Comparison of ENCODE assay signal across 3 cellular contexts in genomic region chr3:158659454-158660237, GRCh38.
TF ChIP-seq lines count a peak whose summit lies in the region.

No MANE protein-coding gene starts in this region.

TF ChIP-seq in Ishikawa, 13 proteins besides CTCF, POLR2A, EP300 and RAD21 (continued from another document):
- TF ChIP-seq REST (IDR thresholded peaks at IDR 0.05; ENCODE audit: low read depth) (no peak), CEBPB (IDR thresholded peaks at IDR 0.05) (no peak), YY1 (IDR thresholded peaks at IDR 0.05; ENCODE audit: low read depth) (no peak), TEAD4 (IDR thresholded peaks at IDR 0.05) (no peak), CREB1 (IDR thresholded peaks at IDR 0.05; ENCODE audit: low read depth) (no peak), MAX (IDR thresholded peaks at IDR 0.05) (no peak)

TF ChIP-seq in SK-N-SH treated with all-trans-retinoic acid at 6 μM for 48 hours, 23 proteins besides CTCF, POLR2A, EP300 and RAD21 (continued from another document):
- no peak for TF ChIP-seq TSHZ2 (CRISPR knock-in tag; IDR thresholded peaks at IDR 0.05)
- TF ChIP-seq ESRRG (CRISPR knock-in tag; IDR thresholded peaks at IDR 0.05) = no peak
- no peak for TF ChIP-seq CSRNP3 (CRISPR knock-in tag; IDR thresholded peaks at IDR 0.05)
- no peak for TF ChIP-seq PPARA (CRISPR knock-in tag; IDR thresholded peaks at IDR 0.05; ENCODE audit: borderline replicate concordance)
- TF ChIP-seq POU6F1 (CRISPR knock-in tag; IDR thresholded peaks at IDR 0.05; ENCODE audit: borderline replicate concordance, low read depth) = no peak
- no peak for TF ChIP-seq ZNF8 (CRISPR knock-in tag; IDR thresholded peaks at IDR 0.05)

TF ChIP-seq in K562, 482 proteins besides CTCF, POLR2A, EP300 and RAD21 (continued from another document and continues in another):
- TF ChIP-seq RREB1 (CRISPR knock-in tag; IDR thresholded peaks at IDR 0.05) = no peak
- TF ChIP-seq STAT5A (IDR thresholded peaks at IDR 0.05; ENCODE audit: borderline replicate concordance, low read length) = no peak
- TF ChIP-seq TCF3 (CRISPR knock-in tag; IDR thresholded peaks at IDR 0.05) = peak; percentile 21; the same call in 1 of the 2 replicates
- no peak for TF ChIP-seq EZH2 (IDR thresholded peaks at IDR 0.05; ENCODE audit: borderline replicate concordance, low read depth, low read length)
- TF ChIP-seq NBN (IDR thresholded peaks at IDR 0.05; ENCODE audit: low read depth) = no peak
- TF ChIP-seq CHD7 (IDR thresholded peaks at IDR 0.05; ENCODE audit: low read depth, low read length) = no peak
- TF ChIP-seq DACH1 (IDR thresholded peaks at IDR 0.05; ENCODE audit: partially characterized antibody) = peak; percentile 42
- TF ChIP-seq MAFK (IDR thresholded peaks at IDR 0.05; ENCODE audit: low read length) = 0 out of 2 replicates have a peak, but pooled peaks have one; percentile 23
- peak; percentile 36 for TF ChIP-seq MEIS2 (IDR thresholded peaks at IDR 0.05; ENCODE audit: partially characterized antibody)
- no peak for TF ChIP-seq ILK (tag; IDR thresholded peaks at IDR 0.05; ENCODE audit: borderline replicate concordance, low read depth)
- TF ChIP-seq CREM (IDR thresholded peaks at IDR 0.05; ENCODE audit: low read depth) = peak; percentile 46; the same call in 1 of the 2 replicates
- TF ChIP-seq ZNF263 (CRISPR knock-in tag; IDR thresholded peaks at IDR 0.05; ENCODE audit: borderline replicate concordance) = no peak
- no peak for TF ChIP-seq ADNP (tag; IDR thresholded peaks at IDR 0.05)
- no peak for TF ChIP-seq VEZF1 (CRISPR knock-in tag; IDR thresholded peaks at IDR 0.05)
- TF ChIP-seq ZNF764 (CRISPR knock-in tag; IDR thresholded peaks at IDR 0.05; ENCODE audit: low read depth) = peak; percentile 90
- no peak for TF ChIP-seq MYNN (IDR thresholded peaks at IDR 0.05)
- no peak for TF ChIP-seq MYNN (CRISPR knock-in tag; IDR thresholded peaks at IDR 0.05)
- 0 out of 2 replicates have a peak, but pooled peaks have one; percentile 32 for TF ChIP-seq DEAF1 (CRISPR knock-in tag; IDR thresholded peaks at IDR 0.05)
- no peak for TF ChIP-seq HDAC3 (IDR thresholded peaks at IDR 0.05; ENCODE audit: borderline replicate concordance, partially characterized antibody)
- no peak for TF ChIP-seq ID3 (CRISPR knock-in tag; IDR thresholded peaks at IDR 0.05)
- TF ChIP-seq ID3 (tag; IDR thresholded peaks at IDR 0.05) = no peak
- TF ChIP-seq GTF2F1 (IDR thresholded peaks at IDR 0.05; ENCODE audit: low read depth, low read length) = no peak
- TF ChIP-seq CHAMP1 (IDR thresholded peaks at IDR 0.05) = no peak
- TF ChIP-seq PKNOX1 (IDR thresholded peaks at IDR 0.05) = peak; percentile 28; the same call in 1 of the 2 replicates
- TF ChIP-seq SMC3 (conservative IDR thresholded peaks at IDR 0.05; ENCODE audit: insufficient read depth, low read depth, low read length) = peak; percentile 67
